In genomic region chr11:30062103-30062502, GRCh38 we compare ENCODE assay signal across 10 cellular contexts. TPM values are rescaled to one million over a fixed set of nuclear protein-coding genes. Genes with fewer than 3 reads are reported as not detected.
"Had no signal": no experiment of that assay in that cellular context is flagged by ENCODE, and none has a peak within 500 bp of the region (broad histone marks: within the 10 kb centered on the region; RNA-seq: fewer than 3 reads in every experiment).

No MANE protein-coding gene starts in this region.

- ATAC-seq: HCT116 had no signal

- H3K9me3 ChIP-seq: HAP-1 had no signal

- H3K27ac ChIP-seq: GM23248, KMS-11 had no signal

- H3K4me2 ChIP-seq: KMS-11 had no signal

- H3K4me1 ChIP-seq: HAP-1 had no signal

- FAIRE-seq: HTR-8/SVneo had no signal

- H3K36me3 ChIP-seq: HAP-1 had no signal

- H2AFZ ChIP-seq: GM23248 had no signal

- DNase-seq: GM23248, GOT3, H7, HFFc6, KBM-7 had no signal

- H3K9ac ChIP-seq: GM23248, KMS-11 had no signal

- H3K4me3 ChIP-seq: GM23248, HAP-1 had no signal

RNA-seq across cellular contexts. Expression of gene KCNA4, which starts 45.3 kb away (rescaled TPM):
- total RNA-seq: HFFc6 had no signal
- polyA plus RNA-seq: GM23248, IgD-negative memory B cell had no signal
